ENCODE assay signal across 22 cellular contexts in the genomic region with DNA sequence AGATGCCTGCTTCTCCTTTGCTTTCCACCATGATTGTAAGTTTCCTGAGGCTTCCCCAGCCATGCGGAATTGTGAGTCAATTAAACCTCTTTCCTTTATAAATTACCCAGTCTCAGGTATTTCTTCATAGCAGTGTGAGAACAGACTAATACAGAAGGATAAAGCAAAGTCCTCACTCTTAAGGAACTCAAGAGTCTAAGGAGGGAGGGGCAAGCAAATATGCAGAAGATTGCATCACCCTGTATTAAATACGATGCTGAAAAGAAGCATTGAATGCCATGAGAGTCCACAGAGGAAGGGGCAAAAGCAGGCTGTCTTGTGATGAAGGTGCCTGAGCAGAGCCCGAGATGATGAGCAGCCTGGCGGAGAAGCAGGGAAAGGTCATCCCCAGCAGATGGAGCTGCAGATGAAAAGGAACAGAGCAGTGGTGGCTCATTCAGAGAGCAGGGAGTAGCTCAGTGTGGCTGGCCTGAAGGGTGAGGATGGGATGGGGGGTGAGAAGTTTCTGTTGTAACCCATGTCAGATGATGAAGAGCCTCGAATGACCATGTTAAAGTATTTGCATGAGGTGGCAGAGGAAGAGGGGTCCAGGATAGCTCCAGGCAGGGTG. TPM values are rescaled to one million over a fixed set of nuclear protein-coding genes. Genes with fewer than 3 reads are reported as not detected.
A peak's percentile ranks its signal among the peaks of the same experiment; 100 is the strongest.
DNase-seq lines count a peak whose midpoint lies in the region; ATAC-seq and TF ChIP-seq lines count a peak whose summit lies in the region.
"Had no signal": no experiment of that assay in that cellular context is flagged by ENCODE, and none has a peak within 500 bp of the region (broad histone marks: within the 10 kb centered on the region; RNA-seq: fewer than 3 reads in every experiment).

No MANE protein-coding gene starts in this region.

- H3K36me3 Mint-ChIP-seq in Caco-2 (ENCODE audit: insufficient read depth, unreplicated experiment) = no peaks in the 10 kb centered on the region

- peak; percentile 50; the same call in 2 of the 3 replicates for ATAC-seq in SK-N-SH treated with all-trans-retinoic acid at 6 μM for 48 hours
- peak; percentile 69 for ATAC-seq in left lung
- ATAC-seq: right cardiac atrium had no signal

- CTCF ChIA-PET in Caco-2 (lab: Charles Lee) = interaction anchor here (0.6 to 1.1 kb wide), 6 partner anchors 23 to 403 kb away, joined by 3 to 14 read pairs (median 4); no protein-coding TSS in a partner anchor

- no TSS peak for BruUV-seq in Caco-2 (replicated peaks; lab: Mats Ljungman, UMichigan)

- DNase-seq in Caco-2 (peak in 1 of 2 experiments; percentile 42), HFF-Myc (ENCODE audit: extremely low read depth, low read depth) (no peak), left lung (no peak), GDM1 (lab: John Stamatoyannopoulos, UW) (no peak), HK-2 (ENCODE audit: unreplicated experiment) (no peak), GM13977 (ENCODE audit: low spot score) (no peak)
- DNase-seq: activated CD4-positive, alpha-beta T cell treated with anti-CD3 and anti-CD28 coated beads, Interleukin-2, amount 10 ng/mL, durations not matched to agents 24 days and 14 days; C1 segment of cervical spinal cord; caudate nucleus; DMS 273 treated with DMSO at 0.1 percent for 48 hours; foreskin melanocyte; mammary epithelial cell; NCI-H187 treated with DMSO at 0.1 percent for 48 hours; ovary; SW 1271 had no signal

- H3K27me3 ChIP-seq in Caco-2 (replicated peaks; ENCODE audit: control insufficient read depth, insufficient read depth, low read length) (no peaks in the 10 kb centered on the region), left lung (no peaks in the 10 kb centered on the region)
- H3K27me3 ChIP-seq: ovary had no signal

- peaks cover 12% of the 10 kb centered on the region for H3K9me3 Mint-ChIP-seq in Caco-2 (ENCODE audit: unreplicated experiment)
- H3K9me3 Mint-ChIP-seq: activated CD4-positive, alpha-beta T cell treated with anti-CD3 and anti-CD28 coated beads, Interleukin-2, amount 10 ng/mL, durations not matched to agents 24 days and 14 days had no signal

- H3K4me3 Mint-ChIP-seq in Caco-2 (ENCODE audit: unreplicated experiment) = no peak overlapping the region
- H3K4me3 Mint-ChIP-seq: activated CD4-positive, alpha-beta T cell treated with anti-CD3 and anti-CD28 coated beads, Interleukin-2, amount 10 ng/mL, durations not matched to agents 24 days and 14 days had no signal

- H3K4me1 ChIP-seq in Caco-2 (no peaks in the 10 kb centered on the region), left lung (no peaks in the 10 kb centered on the region)

- H3K27me3 Mint-ChIP-seq in Caco-2 (ENCODE audit: insufficient read depth, unreplicated experiment) = peaks cover 3% of the 10 kb centered on the region

- POLR2A ChIA-PET in Caco-2 (lab: Charles Lee) = no interaction called here

- H3K9me3 ChIP-seq in Caco-2 (no peaks in the 10 kb centered on the region), left lung (no peaks in the 10 kb centered on the region)
- H3K9me3 ChIP-seq: ovary had no signal

- TF ChIP-seq CTCF in Caco-2 (IDR thresholded peaks at IDR 0.05; ENCODE audit: insufficient read depth in 1 of 2, low read depth in 1 of 2, low read length in 1 of 2, severe bottlenecking in 1 of 2, unreplicated experiment in 1 of 2) (peak; percentile 11 to 49), HFF-Myc (IDR thresholded peaks at IDR 0.05; ENCODE audit: low read depth, low read length, missing control alignments) (peak; percentile 8), left lung (IDR thresholded peaks at IDR 0.05) (no peak), GM13977 (IDR thresholded peaks at IDR 0.05; ENCODE audit: extremely low read depth, insufficient read depth, missing control alignments) (no peak)

- intact Hi-C loops in Caco-2 (cut with micrococcal nuclease; ENCODE audit: unreplicated experiment) (loop anchor here (1.0 kb wide), 2 partner anchors 119 to 206 kb away; no protein-coding TSS in a partner anchor), left lung (cut with DNase I) (no loop called here)

- H3K4me3 ChIP-seq in Caco-2 (ENCODE audit: low read depth, low read length) (no peak overlapping the region), HFF-Myc (replicated peaks; ENCODE audit: low read depth, low read length) (no peak overlapping the region), left lung (no peak overlapping the region)
- H3K4me3 ChIP-seq: ovary had no signal

- in situ Hi-C loops in GM13977 (cut with MboI; ENCODE audit: low pct_unique_long_range_greater_than_20kb, low sequenced_read_pairs, unreplicated experiment) = no loop called here

- peaks cover 13% of the 10 kb centered on the region for H3K4me1 Mint-ChIP-seq in Caco-2 (ENCODE audit: low read depth, unreplicated experiment)
- H3K4me1 Mint-ChIP-seq: activated CD4-positive, alpha-beta T cell treated with anti-CD3 and anti-CD28 coated beads, Interleukin-2, amount 10 ng/mL, durations not matched to agents 24 days and 14 days had no signal

- H3K36me3 ChIP-seq in Caco-2 (ENCODE audit: control insufficient read depth, insufficient read depth, low read length) (no peaks in the 10 kb centered on the region), left lung (no peaks in the 10 kb centered on the region)
- H3K36me3 ChIP-seq: ovary had no signal

- no peak overlapping the region for H3K27ac Mint-ChIP-seq in Caco-2 (ENCODE audit: unreplicated experiment)
- H3K27ac Mint-ChIP-seq: activated CD4-positive, alpha-beta T cell treated with anti-CD3 and anti-CD28 coated beads, Interleukin-2, amount 10 ng/mL, durations not matched to agents 24 days and 14 days had no signal

- no peak overlapping the region for H3K27ac ChIP-seq in left lung
- H3K27ac ChIP-seq: ovary, RWPE1 had no signal

TF ChIP-seq in SK-N-SH treated with all-trans-retinoic acid at 6 μM for 48 hours, 23 proteins besides CTCF, POLR2A, EP300 and RAD21 (continues in another document):
- TF ChIP-seq SNAI2 (CRISPR knock-in tag; IDR thresholded peaks at IDR 0.05) (no peak), ZNF8 (CRISPR knock-in tag; IDR thresholded peaks at IDR 0.05) (no peak), ZNF70 (CRISPR knock-in tag; IDR thresholded peaks at IDR 0.05) (no peak), CSDC2 (CRISPR knock-in tag; IDR thresholded peaks at IDR 0.05) (no peak), ESRRG (CRISPR knock-in tag; IDR thresholded peaks at IDR 0.05) (no peak), TOX (CRISPR knock-in tag; IDR thresholded peaks at IDR 0.05; ENCODE audit: borderline replicate concordance) (no peak), ZC3H10 (CRISPR knock-in tag; IDR thresholded peaks at IDR 0.05) (no peak), PPARA (CRISPR knock-in tag; IDR thresholded peaks at IDR 0.05; ENCODE audit: borderline replicate concordance) (no peak), ZFP3 (CRISPR knock-in tag; IDR thresholded peaks at IDR 0.05) (no peak), RARB (CRISPR knock-in tag; IDR thresholded peaks at IDR 0.05) (no peak), ZFP30 (CRISPR knock-in tag; IDR thresholded peaks at IDR 0.05) (no peak), GLIS3 (CRISPR knock-in tag; IDR thresholded peaks at IDR 0.05) (no peak), CREB5 (CRISPR knock-in tag; IDR thresholded peaks at IDR 0.05; ENCODE audit: low read depth) (no peak)
- TF ChIP-seq, protein P1, sequence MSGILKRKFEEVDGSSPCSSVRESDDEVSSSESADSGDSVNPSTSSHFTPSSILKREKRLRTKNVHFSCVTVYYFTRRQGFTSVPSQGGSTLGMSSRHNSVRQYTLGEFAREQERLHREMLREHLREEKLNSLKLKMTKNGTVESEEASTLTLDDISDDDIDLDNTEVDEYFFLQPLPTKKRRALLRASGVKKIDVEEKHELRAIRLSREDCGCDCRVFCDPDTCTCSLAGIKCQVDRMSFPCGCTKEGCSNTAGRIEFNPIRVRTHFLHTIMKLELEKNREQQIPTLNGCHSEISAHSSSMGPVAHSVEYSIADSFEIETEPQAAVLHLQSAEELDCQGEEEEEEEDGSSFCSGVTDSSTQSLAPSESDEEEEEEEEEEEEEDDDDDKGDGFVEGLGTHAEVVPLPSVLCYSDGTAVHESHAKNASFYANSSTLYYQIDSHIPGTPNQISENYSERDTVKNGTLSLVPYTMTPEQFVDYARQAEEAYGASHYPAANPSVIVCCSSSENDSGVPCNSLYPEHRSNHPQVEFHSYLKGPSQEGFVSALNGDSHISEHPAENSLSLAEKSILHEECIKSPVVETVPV (CRISPR knock-in tag; IDR thresholded peaks at IDR 0.05) = no peak
- TF ChIP-seq, protein P2, sequence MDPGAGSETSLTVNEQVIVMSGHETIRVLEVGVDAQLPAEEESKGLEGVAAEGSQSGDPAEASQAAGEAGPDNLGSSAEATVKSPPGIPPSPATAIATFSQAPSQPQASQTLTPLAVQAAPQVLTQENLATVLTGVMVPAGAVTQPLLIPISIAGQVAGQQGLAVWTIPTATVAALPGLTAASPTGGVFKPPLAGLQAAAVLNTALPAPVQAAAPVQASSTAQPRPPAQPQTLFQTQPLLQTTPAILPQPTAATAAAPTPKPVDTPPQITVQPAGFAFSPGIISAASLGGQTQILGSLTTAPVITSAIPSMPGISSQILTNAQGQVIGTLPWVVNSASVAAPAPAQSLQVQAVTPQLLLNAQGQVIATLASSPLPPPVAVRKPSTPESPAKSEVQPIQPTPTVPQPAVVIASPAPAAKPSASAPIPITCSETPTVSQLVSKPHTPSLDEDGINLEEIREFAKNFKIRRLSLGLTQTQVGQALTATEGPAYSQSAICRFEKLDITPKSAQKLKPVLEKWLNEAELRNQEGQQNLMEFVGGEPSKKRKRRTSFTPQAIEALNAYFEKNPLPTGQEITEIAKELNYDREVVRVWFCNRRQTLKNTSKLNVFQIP (CRISPR knock-in tag; IDR thresholded peaks at IDR 0.05; ENCODE audit: borderline replicate concordance, low read depth) = no peak

RNA-seq across cellular contexts. Expression of gene IZUMO1R, which starts 6.3 kb away (rescaled TPM):
- total RNA-seq in Caco-2 (2022) = not detected in 2 replicates
- total RNA-seq in left lung = not detected
- total RNA-seq: activated CD4-positive, alpha-beta T cell treated with anti-CD3 and anti-CD28 coated beads, Interleukin-2, amount 10 ng/mL, durations not matched to agents 24 days and 14 days; dermis microvascular lymphatic vessel endothelial cell; kidney epithelial cell; mammary epithelial cell; myocyte; NCI-H460; right cardiac atrium had no signal

Comparison
In these comparisons a context has a peak if more than half of its experiments do, and no peak if none do; other contexts are left out.
1. CTCF ChIP-seq: peak in Caco-2 (2 of 2) and HFF-Myc (single experiment); none in left lung (0 of 2) and GM13977 (single experiment).